ENCODE assay signal across 2 cellular contexts in the genomic region with DNA sequence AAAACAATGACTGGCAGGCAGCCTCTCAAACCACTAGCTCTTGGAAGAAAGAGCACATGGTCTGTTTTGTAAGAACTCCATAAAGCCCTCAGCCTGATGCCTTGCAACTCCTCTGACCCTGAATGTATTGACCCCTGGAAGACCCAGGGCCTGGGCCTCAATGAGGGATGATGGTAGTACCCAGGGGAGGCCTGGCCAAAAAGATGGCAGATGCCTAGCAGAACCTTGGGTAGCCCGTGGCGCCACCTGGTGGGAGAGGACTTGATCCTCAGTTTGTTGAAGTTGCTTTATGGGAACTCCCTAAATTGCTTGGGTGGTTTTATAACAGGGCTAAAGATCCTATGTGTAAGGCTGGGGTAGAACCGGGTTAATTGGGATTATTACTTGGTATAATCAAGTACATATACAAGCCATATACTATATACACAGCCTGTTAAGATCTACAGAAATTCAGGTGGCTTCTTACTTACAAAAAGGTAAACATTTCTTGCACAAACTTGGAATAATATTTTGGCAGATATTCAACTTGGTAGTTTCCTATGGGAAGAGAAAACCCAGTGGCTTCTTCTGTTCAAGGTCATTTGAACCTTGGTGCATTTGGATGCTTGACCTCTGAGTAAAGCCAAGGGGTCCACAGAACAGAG.
TF ChIP-seq lines count a peak whose summit lies in the region.

No MANE protein-coding gene starts in this region.

TF ChIP-seq in endothelial cell of umbilical vein, 7 proteins besides CTCF, POLR2A, EP300 and RAD21:
- TF ChIP-seq FOS (IDR thresholded peaks at IDR 0.05; ENCODE audit: borderline replicate concordance, insufficient read depth, low read length): no peak
- TF ChIP-seq JUN (IDR thresholded peaks at IDR 0.05; ENCODE audit: borderline replicate concordance, insufficient read depth, insufficient read length, low read depth): no peak
- TF ChIP-seq, protein P1, sequence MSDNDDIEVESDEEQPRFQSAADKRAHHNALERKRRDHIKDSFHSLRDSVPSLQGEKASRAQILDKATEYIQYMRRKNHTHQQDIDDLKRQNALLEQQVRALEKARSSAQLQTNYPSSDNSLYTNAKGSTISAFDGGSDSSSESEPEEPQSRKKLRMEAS (IDR thresholded peaks at IDR 0.05; ENCODE audit: insufficient read depth, insufficient read length): no peak
- TF ChIP-seq EZH2 (IDR thresholded peaks at IDR 0.05; ENCODE audit: borderline replicate concordance, low read depth, low read length, severe bottlenecking): no peak
- TF ChIP-seq MYC (IDR thresholded peaks at IDR 0.05; ENCODE audit: low read depth, low read length): no peak
- no peak for TF ChIP-seq POLR2AphosphoS5 (IDR thresholded peaks at IDR 0.05; ENCODE audit: insufficient read depth, low read depth, low read length)
- no peak for TF ChIP-seq GATA2 (IDR thresholded peaks at IDR 0.05; ENCODE audit: insufficient read depth, insufficient read length, low read depth, low read length)

TF ChIP-seq in neural cell, 6 proteins besides CTCF, POLR2A, EP300 and RAD21:
- TF ChIP-seq TAF1 (IDR thresholded peaks at IDR 0.05; ENCODE audit: low read depth) (no peak), SMC3 (conservative IDR thresholded peaks at IDR 0.05; ENCODE audit: poor library complexity) (peak; percentile 35)
- TF ChIP-seq, protein P2, sequence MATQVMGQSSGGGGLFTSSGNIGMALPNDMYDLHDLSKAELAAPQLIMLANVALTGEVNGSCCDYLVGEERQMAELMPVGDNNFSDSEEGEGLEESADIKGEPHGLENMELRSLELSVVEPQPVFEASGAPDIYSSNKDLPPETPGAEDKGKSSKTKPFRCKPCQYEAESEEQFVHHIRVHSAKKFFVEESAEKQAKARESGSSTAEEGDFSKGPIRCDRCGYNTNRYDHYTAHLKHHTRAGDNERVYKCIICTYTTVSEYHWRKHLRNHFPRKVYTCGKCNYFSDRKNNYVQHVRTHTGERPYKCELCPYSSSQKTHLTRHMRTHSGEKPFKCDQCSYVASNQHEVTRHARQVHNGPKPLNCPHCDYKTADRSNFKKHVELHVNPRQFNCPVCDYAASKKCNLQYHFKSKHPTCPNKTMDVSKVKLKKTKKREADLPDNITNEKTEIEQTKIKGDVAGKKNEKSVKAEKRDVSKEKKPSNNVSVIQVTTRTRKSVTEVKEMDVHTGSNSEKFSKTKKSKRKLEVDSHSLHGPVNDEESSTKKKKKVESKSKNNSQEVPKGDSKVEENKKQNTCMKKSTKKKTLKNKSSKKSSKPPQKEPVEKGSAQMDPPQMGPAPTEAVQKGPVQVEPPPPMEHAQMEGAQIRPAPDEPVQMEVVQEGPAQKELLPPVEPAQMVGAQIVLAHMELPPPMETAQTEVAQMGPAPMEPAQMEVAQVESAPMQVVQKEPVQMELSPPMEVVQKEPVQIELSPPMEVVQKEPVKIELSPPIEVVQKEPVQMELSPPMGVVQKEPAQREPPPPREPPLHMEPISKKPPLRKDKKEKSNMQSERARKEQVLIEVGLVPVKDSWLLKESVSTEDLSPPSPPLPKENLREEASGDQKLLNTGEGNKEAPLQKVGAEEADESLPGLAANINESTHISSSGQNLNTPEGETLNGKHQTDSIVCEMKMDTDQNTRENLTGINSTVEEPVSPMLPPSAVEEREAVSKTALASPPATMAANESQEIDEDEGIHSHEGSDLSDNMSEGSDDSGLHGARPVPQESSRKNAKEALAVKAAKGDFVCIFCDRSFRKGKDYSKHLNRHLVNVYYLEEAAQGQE (IDR thresholded peaks at IDR 0.05; ENCODE audit: borderline replicate concordance): no peak
